Comparison of ENCODE assay signal across 9 cellular contexts in genomic region chr2:64975232-64975791, GRCh38. TPM values are rescaled to one million over a fixed set of nuclear protein-coding genes. Genes with fewer than 3 reads are reported as not detected.
DNase-seq lines count a peak whose midpoint lies in the region; ATAC-seq and TF ChIP-seq lines count a peak whose summit lies in the region.
"Had no signal": no experiment of that assay in that cellular context is flagged by ENCODE, and none has a peak within 500 bp of the region (broad histone marks: within the 10 kb centered on the region; RNA-seq: fewer than 3 reads in every experiment).

No MANE protein-coding gene starts in this region.

- peak; percentile 90 for DNase-seq in HT1080 (ENCODE audit: low read depth)
- peak; percentile 75 for DNase-seq in astrocyte of the hippocampus (ENCODE audit: low read depth, low spot score)
- DNase-seq in heart right ventricle = peak; percentile 70 to 83
- no peak for DNase-seq in Caco-2
- no peak for DNase-seq in epidermal melanocyte (ENCODE audit: insufficient read length, low spot score)
- no peak for DNase-seq in NCI-H1417 treated with DMSO at 0.1 percent for 48 hours (lab: John Stamatoyannopoulos, UW)
- DNase-seq: colonic mucosa had no signal

- H3K4me3 ChIP-seq in heart right ventricle = no peak overlapping the region
- peak overlapping the region; percentile 29 to 58 (median 49) for H3K4me3 ChIP-seq in skeletal muscle tissue (ENCODE audit: low read length in 3 of 3)
- no peak overlapping the region for H3K4me3 ChIP-seq in Caco-2 (ENCODE audit: low read depth, low read length)
- H3K4me3 ChIP-seq: colonic mucosa had no signal

- no peaks in the 10 kb centered on the region for H3K9me3 ChIP-seq in heart right ventricle
- no peaks in the 10 kb centered on the region for H3K9me3 ChIP-seq in skeletal muscle tissue (ENCODE audit: control insufficient read depth in 3 of 3, low read length in 3 of 3)
- no peaks in the 10 kb centered on the region for H3K9me3 ChIP-seq in Caco-2
- H3K9me3 ChIP-seq: colonic mucosa had no signal

- intact Hi-C loops in heart right ventricle (cut with DNase I) = no loop called here
- intact Hi-C loops in Caco-2 (cut with micrococcal nuclease; ENCODE audit: unreplicated experiment) = no loop called here

- POLR2A ChIA-PET in Caco-2 (lab: Charles Lee) = no interaction called here

- no peak overlapping the region for H3K27ac Mint-ChIP-seq in Caco-2 (ENCODE audit: unreplicated experiment)

- no peaks in the 10 kb centered on the region for H3K9me3 Mint-ChIP-seq in Caco-2 (ENCODE audit: unreplicated experiment)

- H3K36me3 ChIP-seq in heart right ventricle (no peaks in the 10 kb centered on the region), skeletal muscle tissue (ENCODE audit: control insufficient read depth in 3 of 3, insufficient read depth in 3 of 3, low read length in 3 of 3) (no peaks in the 10 kb centered on the region), Caco-2 (ENCODE audit: control insufficient read depth, insufficient read depth, low read length) (no peaks in the 10 kb centered on the region)
- H3K36me3 ChIP-seq: colonic mucosa had no signal

- peak; percentile 91 to 99 (median 96) for ATAC-seq in heart right ventricle
- no peak for ATAC-seq in GM21619 (IDR thresholded peaks at IDR 0.05; ENCODE audit: unreplicated experiment)

- H3K27ac ChIP-seq in heart right ventricle = peak overlapping the region in 6 of 10 donors; percentile 63 to 84 (median 68)
- peak overlapping the region; percentile 95 for H3K27ac ChIP-seq in skeletal muscle tissue (ENCODE audit: low read depth, low read length)
- H3K27ac ChIP-seq: colonic mucosa had no signal

- no TSS peak for BruUV-seq in Caco-2 (replicated peaks; lab: Mats Ljungman, UMichigan)

- 19 to 30% methylated on average over 4 of the region's 4 CpGs for WGBS in heart right ventricle, 2 donors

- H3K4me1 Mint-ChIP-seq in Caco-2 (ENCODE audit: low read depth, unreplicated experiment) = peaks cover 11% of the 10 kb centered on the region

- no peaks in the 10 kb centered on the region for H3K27me3 Mint-ChIP-seq in Caco-2 (ENCODE audit: insufficient read depth, unreplicated experiment)

- H3K4me3 Mint-ChIP-seq in Caco-2 (ENCODE audit: unreplicated experiment) = no peak overlapping the region

- no peak for TF ChIP-seq CTCF in heart right ventricle (IDR thresholded peaks at IDR 0.05)
- TF ChIP-seq CTCF in Caco-2 (IDR thresholded peaks at IDR 0.05; ENCODE audit: insufficient read depth in 1 of 2, low read depth in 1 of 2, low read length in 1 of 2, severe bottlenecking in 1 of 2, unreplicated experiment in 1 of 2) = no peak

- H3K27me3 ChIP-seq in heart right ventricle (no peaks in the 10 kb centered on the region), skeletal muscle tissue (ENCODE audit: control insufficient read depth in 3 of 3, insufficient read depth in 3 of 3, low read length in 3 of 3) (no peaks in the 10 kb centered on the region), Caco-2 (replicated peaks; ENCODE audit: control insufficient read depth, insufficient read depth, low read length) (no peaks in the 10 kb centered on the region)
- H3K27me3 ChIP-seq: colonic mucosa had no signal

- peak overlapping the region; percentile 53 to 79 (median 77) for H3K9ac ChIP-seq in skeletal muscle tissue (ENCODE audit: low read depth in 1 of 3, low read length in 3 of 3)

- H3K36me3 Mint-ChIP-seq in Caco-2 (ENCODE audit: insufficient read depth, unreplicated experiment) = no peaks in the 10 kb centered on the region

- peaks cover 0 to 48% (median 11%) of the 10 kb centered on the region in 9 donors for H3K4me1 ChIP-seq in heart right ventricle
- peaks cover 28 to 46% (median 41%) of the 10 kb centered on the region in 3 donors for H3K4me1 ChIP-seq in skeletal muscle tissue (ENCODE audit: control insufficient read depth in 3 of 3, insufficient read depth in 3 of 3, low read length in 3 of 3)
- H3K4me1 ChIP-seq in Caco-2 = no peaks in the 10 kb centered on the region
- H3K4me1 ChIP-seq: colonic mucosa had no signal

- CTCF ChIA-PET in Caco-2 (lab: Charles Lee) = no interaction called here

RNA-seq across cellular contexts. Expression of gene SLC1A4, which starts 13.9 kb away (rescaled TPM):
- 8.3 and 10.1 TPM in 2 replicates for total RNA-seq in HT1080 (2014; rRNA removed; shearing (Covaris generic))
- polyA plus RNA-seq in HT1080 (2015; cell fraction: cytosol; rRNA removed) = 11.2 and 13.6 TPM in 2 replicates
- 30.9 and 32.0 TPM in 2 replicates for polyA plus RNA-seq in HT1080 (2015; cell fraction: nucleus; rRNA removed)
- total RNA-seq in heart right ventricle (10 to 100 TPM in 6 of 10 donors, 1 to 10 TPM in 4; 3.5 to 18.7 (median 11.3) TPM), skeletal muscle tissue (10.4 TPM), Caco-2 (2022) (28.6 and 35.0 TPM in 2 replicates)
- polyA plus RNA-seq in heart right ventricle = 10 to 100 TPM in 1 of 2 donors, 1 to 10 TPM in 1; 2.1 to 14.2 TPM

Comparison
In these comparisons a context has a peak if more than half of its experiments do, and no peak if none do; other contexts are left out.
1. DNase-seq: peak in HT1080 (single experiment), astrocyte of the hippocampus (single experiment) and heart right ventricle (2 of 2); none in Caco-2 (0 of 2), epidermal melanocyte (single experiment) and NCI-H1417 treated with DMSO at 0.1 percent for 48 hours (single experiment).
2. H3K4me3 ChIP-seq: peak in skeletal muscle tissue (3 of 3); none in heart right ventricle (0 of 10) and Caco-2 (single experiment).